1 cellular context compared by ENCODE assay signal in genomic region chr12:4858385-4858784, GRCh38.
TF ChIP-seq lines count a peak whose summit lies in the region.

No MANE protein-coding gene starts in this region.

TF ChIP-seq in K562, 482 proteins besides CTCF, POLR2A, EP300 and RAD21 (continued from another document):
- TF ChIP-seq ZBTB33 (CRISPR knock-in tag; IDR thresholded peaks at IDR 0.05), result no peak
- TF ChIP-seq SNRNP70 (optimal IDR thresholded peaks at IDR 0.05; ENCODE audit: low read depth, low read length), result no peak
- TF ChIP-seq DNMT1 (IDR thresholded peaks at IDR 0.05), result no peak
- no peak for TF ChIP-seq NFXL1 (CRISPR knock-in tag; IDR thresholded peaks at IDR 0.05)
- TF ChIP-seq EZH2 (IDR thresholded peaks at IDR 0.05; ENCODE audit: borderline replicate concordance, low read depth, low read length), result no peak
- no peak for TF ChIP-seq PHTF2 (CRISPR knock-in tag; IDR thresholded peaks at IDR 0.05)
- no peak for TF ChIP-seq ZNF668 (CRISPR knock-in tag; IDR thresholded peaks at IDR 0.05)
- TF ChIP-seq U2AF1 (optimal IDR thresholded peaks at IDR 0.05; ENCODE audit: low read depth, low read length), result no peak
- TF ChIP-seq PBX2 (CRISPR knock-in tag; IDR thresholded peaks at IDR 0.05; ENCODE audit: low read depth), result no peak
- TF ChIP-seq PBX2 (tag; conservative IDR thresholded peaks at IDR 0.05; ENCODE audit: low read depth), result no peak
- no peak for TF ChIP-seq SIN3A (IDR thresholded peaks at IDR 0.05; ENCODE audit: borderline replicate concordance in 2 of 2, control insufficient read depth in 1 of 2, low read depth in 2 of 2, low read length in 2 of 2)
- no peak for TF ChIP-seq MECOM (CRISPR knock-in tag; IDR thresholded peaks at IDR 0.05)
